In the genomic region with DNA sequence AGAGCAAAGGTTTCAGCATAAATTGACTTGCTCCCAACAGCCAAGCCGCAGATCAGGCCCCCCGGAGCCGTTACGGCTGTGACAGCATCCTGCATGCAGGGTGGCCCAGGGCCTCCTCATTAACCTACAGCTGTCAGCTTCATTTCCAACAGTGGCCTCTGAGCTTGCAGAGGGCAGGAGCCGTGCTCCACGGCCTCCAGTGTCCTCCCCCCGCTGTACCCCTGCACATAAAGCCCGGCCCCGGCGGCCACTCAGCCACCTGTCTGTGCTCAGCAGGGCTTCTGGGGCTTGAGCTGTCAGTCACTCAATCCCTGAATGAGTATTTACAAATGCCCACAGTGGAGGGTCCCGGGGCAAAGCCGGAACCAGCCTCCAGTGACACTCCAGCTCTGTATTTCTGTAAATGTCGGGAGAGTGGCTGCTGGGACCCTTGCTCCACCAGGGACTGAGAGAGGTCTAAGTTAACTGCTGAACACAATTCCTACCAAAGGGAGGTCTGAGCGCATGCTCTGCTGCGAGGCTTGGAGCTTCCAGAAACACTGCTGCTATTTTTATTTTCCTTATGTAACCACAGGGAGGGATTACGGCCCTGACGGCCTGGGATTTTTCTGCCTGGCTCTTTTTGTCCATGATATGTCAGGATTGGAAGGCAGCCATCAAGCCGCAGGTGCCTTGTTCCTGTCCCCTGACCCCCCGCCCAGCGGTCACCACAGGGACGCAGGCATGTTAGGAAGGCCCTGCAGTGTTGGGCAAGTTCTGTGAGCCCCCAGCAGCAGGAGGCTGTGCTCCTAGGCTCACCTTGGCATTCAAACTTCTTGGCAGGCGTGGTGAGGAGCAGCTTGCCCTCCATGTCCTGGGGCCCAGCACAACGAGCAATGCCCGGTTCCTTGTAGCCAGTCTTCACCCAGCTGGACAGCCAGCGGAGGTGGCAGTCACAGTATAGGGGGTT, we compare ENCODE assay signal across 9 cellular contexts.
DNase-seq lines count a peak whose midpoint lies in the region; ATAC-seq and TF ChIP-seq lines count a peak whose summit lies in the region.
"Had no signal": no experiment of that assay in that cellular context is flagged by ENCODE, and none has a peak within 500 bp of the region (broad histone marks: within the 10 kb centered on the region; RNA-seq: fewer than 3 reads in every experiment).

No MANE protein-coding gene starts in this region.

- no peaks in the 10 kb centered on the region for H3K36me3 Mint-ChIP-seq in mesothelial cell of epicardium

- H3K4me1 Mint-ChIP-seq in mesothelial cell of epicardium: peaks cover 17% of the 10 kb centered on the region

- ATAC-seq in GM18870 (IDR thresholded peaks at IDR 0.05; ENCODE audit: unreplicated experiment): no peak
- no peak for ATAC-seq in HG03520 (IDR thresholded peaks at IDR 0.05; ENCODE audit: unreplicated experiment)
- no peak for ATAC-seq in SK-N-SH treated with all-trans-retinoic acid at 6 μM for 48 hours

- no peaks in the 10 kb centered on the region for H3K9me3 ChIP-seq in right atrium auricular region

- no peak overlapping the region for H3K27ac Mint-ChIP-seq in mesothelial cell of epicardium

- H3K4me3 ChIP-seq in right atrium auricular region: no peak overlapping the region
- H3K4me3 ChIP-seq: smooth muscle cell had no signal

- no peaks in the 10 kb centered on the region for H3K9me3 Mint-ChIP-seq in mesothelial cell of epicardium

- no peak overlapping the region for H3K4me3 Mint-ChIP-seq in mesothelial cell of epicardium

- H3K36me3 ChIP-seq in right atrium auricular region: no peaks in the 10 kb centered on the region

- no peaks in the 10 kb centered on the region for H3K27me3 Mint-ChIP-seq in mesothelial cell of epicardium (ENCODE audit: low read depth)

- H3K4me1 ChIP-seq in right atrium auricular region: peaks cover 0 to 19% of the 10 kb centered on the region in 2 donors

- peak overlapping the region; percentile 76 to 88 for H3K27ac ChIP-seq in right atrium auricular region

- no peak for TF ChIP-seq CTCF in right atrium auricular region (IDR thresholded peaks at IDR 0.05)
- TF ChIP-seq CTCF in mesothelial cell of epicardium (IDR thresholded peaks at IDR 0.05; ENCODE audit: unreplicated experiment): no peak

- H3K27me3 ChIP-seq in right atrium auricular region: no peaks in the 10 kb centered on the region

- DNase-seq in NCI-H1417 (lab: John Stamatoyannopoulos, UW): peak in 2 of 3 experiments; percentile 53 to 79
- DNase-seq in anterior cingulate cortex (lab: John Stamatoyannopoulos, UW): peak in 34 of 58 donors; percentile 13 to 74 (median 30)
- DNase-seq in right atrium auricular region (ENCODE audit: low spot score): no peak
- DNase-seq in retina: peak; percentile 89
- DNase-seq in mesothelial cell of epicardium (ENCODE audit: low spot score in 2 of 2, unreplicated experiment in 2 of 2): no peak

TF ChIP-seq in SK-N-SH treated with all-trans-retinoic acid at 6 μM for 48 hours, 23 proteins besides CTCF, POLR2A, EP300 and RAD21:
- no peak for TF ChIP-seq RARB (CRISPR knock-in tag; IDR thresholded peaks at IDR 0.05)

Comparison
In these comparisons a context has a peak if more than half of its experiments do, and no peak if none do; other contexts are left out.
1. DNase-seq: peak in NCI-H1417 (2 of 3), anterior cingulate cortex (34 of 58) and retina (single experiment); none in right atrium auricular region (single experiment) and mesothelial cell of epicardium (0 of 2).